17 cellular contexts compared by ENCODE assay signal in the genomic region with DNA sequence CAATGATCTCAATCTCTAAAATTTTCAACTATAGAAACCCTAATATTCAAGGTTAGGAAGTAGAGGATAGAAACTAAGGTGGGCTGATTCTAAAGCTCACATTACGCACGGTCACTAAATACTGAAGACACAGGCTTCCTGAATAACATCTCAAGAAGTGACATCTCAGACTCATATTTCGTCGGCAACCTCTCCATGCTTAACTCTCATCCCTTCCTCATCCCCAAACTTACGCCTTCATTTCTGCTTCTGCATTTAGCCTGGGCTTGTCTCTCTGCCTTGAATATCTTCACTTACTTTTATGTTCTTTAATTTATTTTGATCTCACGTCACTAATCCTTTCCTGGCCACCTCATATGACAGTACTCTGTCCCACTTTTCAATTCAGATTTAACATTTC.
"Had no signal": no experiment of that assay in that cellular context is flagged by ENCODE, and none has a peak within 500 bp of the region (broad histone marks: within the 10 kb centered on the region; RNA-seq: fewer than 3 reads in every experiment).

No MANE protein-coding gene starts in this region.

- ATAC-seq: effector memory CD8-positive, alpha-beta T cell; lower lobe of right lung; natural killer cell had no signal

- DNase-seq: activated CD4-positive, alpha-beta memory T cell treated with anti-CD3 and anti-CD28 coated beads, Interleukin-2, amount 10 ng/mL, durations not matched to agents 7 days and 5 days; activated CD4-positive, alpha-beta T cell treated with anti-CD3 and anti-CD28 coated beads for 36 hours; activated CD8-positive, alpha-beta memory T cell treated with anti-CD3 and anti-CD28 coated beads, Interleukin-2, amount 50 U/mL, for 4 hours; activated naive CD4-positive, alpha-beta T cell treated with Interleukin-2 at 50 U/mL for 16 hours; effector memory CD8-positive, alpha-beta T cell; foreskin fibroblast; hippocampal formation; islet precursor cell; left colon; lower lobe of right lung; natural killer cell; stimulated activated CD4-positive, alpha-beta T cell treated with anti-CD3 and anti-CD28 coated beads, Interleukin-12 subunit alpha, Interleukin-12 subunit beta, amount 100 ng/mL, for 4 hours; stimulated activated CD4-positive, alpha-beta T cell treated with anti-CD3 and anti-CD28 coated beads, Interleukin-1b, Interleukin-23, amount 100 ng/mL, for 48 hours; stimulated activated CD8-positive, alpha-beta memory T cell treated with anti-CD3 and anti-CD28 coated beads, Interleukin-4, amount 100 ng/mL, for 48 hours; stomach; SW 1271 had no signal

- H3K4me3 ChIP-seq: lower lobe of right lung, stomach had no signal

- H3K27ac ChIP-seq: lower lobe of right lung, stomach had no signal

- H3K27me3 Mint-ChIP-seq: activated CD4-positive, alpha-beta memory T cell treated with anti-CD3 and anti-CD28 coated beads, Interleukin-2, amount 10 ng/mL, durations not matched to agents 7 days and 5 days; activated CD4-positive, alpha-beta T cell treated with anti-CD3 and anti-CD28 coated beads for 36 hours; effector memory CD8-positive, alpha-beta T cell; type B pancreatic cell had no signal

- H3K36me3 Mint-ChIP-seq: natural killer cell had no signal

- H3K9me3 Mint-ChIP-seq: activated CD4-positive, alpha-beta memory T cell treated with anti-CD3 and anti-CD28 coated beads, Interleukin-2, amount 10 ng/mL, durations not matched to agents 7 days and 5 days; effector memory CD8-positive, alpha-beta T cell; natural killer cell; type B pancreatic cell had no signal

- H3K27me3 ChIP-seq: stomach had no signal

- H3K4me3 Mint-ChIP-seq: activated CD4-positive, alpha-beta memory T cell treated with anti-CD3 and anti-CD28 coated beads, Interleukin-2, amount 10 ng/mL, durations not matched to agents 7 days and 5 days; activated CD4-positive, alpha-beta T cell treated with anti-CD3 and anti-CD28 coated beads for 36 hours; effector memory CD8-positive, alpha-beta T cell; natural killer cell; type B pancreatic cell had no signal

- H3K4me1 ChIP-seq: lower lobe of right lung, stomach had no signal

- H3K4me1 Mint-ChIP-seq: natural killer cell had no signal

- H3K27ac Mint-ChIP-seq: activated CD4-positive, alpha-beta memory T cell treated with anti-CD3 and anti-CD28 coated beads, Interleukin-2, amount 10 ng/mL, durations not matched to agents 7 days and 5 days; natural killer cell; type B pancreatic cell had no signal
